ENCODE assay signal across 10 cellular contexts in genomic region chr1:8343464-8344001, GRCh38. TPM values are rescaled to one million over a fixed set of nuclear protein-coding genes. Genes with fewer than 3 reads are reported as not detected.
DNase-seq lines count a peak whose midpoint lies in the region; ATAC-seq, FAIRE-seq and TF ChIP-seq lines count a peak whose summit lies in the region.
"Had no signal": no experiment of that assay in that cellular context is flagged by ENCODE, and none has a peak within 500 bp of the region (broad histone marks: within the 10 kb centered on the region; RNA-seq: fewer than 3 reads in every experiment).

No MANE protein-coding gene starts in this region.

- peak overlapping the region; percentile 53 for H3K27ac Mint-ChIP-seq in astrocyte (ENCODE audit: unreplicated experiment)
- H3K27ac Mint-ChIP-seq in stimulated activated effector memory CD8-positive, alpha-beta T cell treated with anti-CD3 and anti-CD28 coated beads, Interleukin-12 subunit alpha, Interleukin-12 subunit beta, amount 100 ng/mL, for 72 hours = no peak overlapping the region
- H3K27ac Mint-ChIP-seq: activated B cell treated with CpG ODN at 0.5 μM for 24 hours had no signal

- H3K4me1 Mint-ChIP-seq in astrocyte (ENCODE audit: low read depth, unreplicated experiment) = peaks cover 12% of the 10 kb centered on the region
- H3K4me1 Mint-ChIP-seq in stimulated activated effector memory CD8-positive, alpha-beta T cell treated with anti-CD3 and anti-CD28 coated beads, Interleukin-12 subunit alpha, Interleukin-12 subunit beta, amount 100 ng/mL, for 72 hours = no peaks in the 10 kb centered on the region
- H3K4me1 Mint-ChIP-seq: activated B cell treated with CpG ODN at 0.5 μM for 24 hours had no signal

- peaks cover 12% of the 10 kb centered on the region for H3K4me1 ChIP-seq in GM23248 (ENCODE audit: insufficient read depth)
- peaks cover 14% of the 10 kb centered on the region for H3K4me1 ChIP-seq in astrocyte (ENCODE audit: insufficient read depth, low read length)
- H3K4me1 ChIP-seq in right cardiac atrium (ENCODE audit: control insufficient read depth, insufficient read depth, low read length) = no peaks in the 10 kb centered on the region

- H4K20me1 ChIP-seq in GM23248 (ENCODE audit: insufficient read depth) = no peaks in the 10 kb centered on the region
- no peaks in the 10 kb centered on the region for H4K20me1 ChIP-seq in astrocyte (ENCODE audit: insufficient read depth, low read length)

- H3K4me3 ChIP-seq in GM23248 = peak overlapping the region; percentile 58
- peak overlapping the region; percentile 40 for H3K4me3 ChIP-seq in astrocyte (ENCODE audit: insufficient read depth, low read depth, low read length)
- H3K4me3 ChIP-seq in right cardiac atrium (ENCODE audit: low read length) = no peak overlapping the region
- H3K4me3 ChIP-seq in skeletal muscle cell (ENCODE audit: low read depth, low read length) = no peak overlapping the region
- H3K4me3 ChIP-seq: GM12878 had no signal

- H3K9me3 Mint-ChIP-seq in astrocyte (ENCODE audit: unreplicated experiment) = peaks cover 5% of the 10 kb centered on the region
- no peaks in the 10 kb centered on the region for H3K9me3 Mint-ChIP-seq in stimulated activated effector memory CD8-positive, alpha-beta T cell treated with anti-CD3 and anti-CD28 coated beads, Interleukin-12 subunit alpha, Interleukin-12 subunit beta, amount 100 ng/mL, for 72 hours
- H3K9me3 Mint-ChIP-seq: activated B cell treated with CpG ODN at 0.5 μM for 24 hours had no signal

- H3K4me3 Mint-ChIP-seq in astrocyte (ENCODE audit: unreplicated experiment) = peak overlapping the region; percentile 20
- H3K4me3 Mint-ChIP-seq in stimulated activated effector memory CD8-positive, alpha-beta T cell treated with anti-CD3 and anti-CD28 coated beads, Interleukin-12 subunit alpha, Interleukin-12 subunit beta, amount 100 ng/mL, for 72 hours = no peak overlapping the region
- H3K4me3 Mint-ChIP-seq: activated B cell treated with CpG ODN at 0.5 μM for 24 hours had no signal

- H2AFZ ChIP-seq in GM23248 (peak overlapping the region; percentile 74), astrocyte (ENCODE audit: low read depth, low read length) (peak overlapping the region; percentile 70)

- H3K27ac ChIP-seq in GM23248 (peak overlapping the region; percentile 51), astrocyte (ENCODE audit: low read depth, low read length) (peak overlapping the region; percentile 77), right cardiac atrium (ENCODE audit: low read length) (no peak overlapping the region)

- peak; percentile 70 for FAIRE-seq in astrocyte (lab: Jason Lieb, UNC)
- FAIRE-seq: GM12878 had no signal

- H3K4me2 ChIP-seq in GM23248 (ENCODE audit: unreplicated experiment) (peak overlapping the region; percentile 82), astrocyte (ENCODE audit: low read length) (peak overlapping the region; percentile 76)

- H3F3A ChIP-seq in GM23248 (ENCODE audit: insufficient read depth) = no peaks in the 10 kb centered on the region

- H3K9me3 ChIP-seq in GM23248 (ENCODE audit: low read depth) = no peaks in the 10 kb centered on the region
- peaks cover 3% of the 10 kb centered on the region for H3K9me3 ChIP-seq in astrocyte (ENCODE audit: insufficient read depth, low read depth, low read length)
- H3K9me3 ChIP-seq in right cardiac atrium (ENCODE audit: control insufficient read depth, low read length) = no peaks in the 10 kb centered on the region

- no peaks in the 10 kb centered on the region for H3K79me2 ChIP-seq in GM23248 (ENCODE audit: insufficient read depth)
- no peaks in the 10 kb centered on the region for H3K79me2 ChIP-seq in astrocyte (ENCODE audit: insufficient read depth, low read length)

- no peaks in the 10 kb centered on the region for H3K9me2 ChIP-seq in GM23248 (ENCODE audit: insufficient read depth)

- H3K27me3 Mint-ChIP-seq in astrocyte (ENCODE audit: low read depth, unreplicated experiment) = no peaks in the 10 kb centered on the region
- H3K27me3 Mint-ChIP-seq: activated B cell treated with CpG ODN at 0.5 μM for 24 hours had no signal

- in situ Hi-C loops in GM23248 (cut with MboI) = no loop called here

- ATAC-seq in right cardiac atrium (peak; percentile 83 to 90), GM19397 (IDR thresholded peaks at IDR 0.05; ENCODE audit: unreplicated experiment) (no peak)
- no peak for ATAC-seq in stimulated activated effector memory CD8-positive, alpha-beta T cell treated with anti-CD3 and anti-CD28 coated beads, Interleukin-12 subunit alpha, Interleukin-12 subunit beta, amount 100 ng/mL, for 72 hours
- ATAC-seq: GM12878 had no signal

- intact Hi-C loops in right cardiac atrium (cut with DNase I) = no loop called here

- H3K9ac ChIP-seq in GM23248 (peak overlapping the region; percentile 70), astrocyte (ENCODE audit: low read length) (peak overlapping the region; percentile 69)

- DNase-seq in GM23248 (peak; percentile 97), astrocyte (ENCODE audit: low read depth) (peak; percentile 95), right cardiac atrium (peak; percentile 88 to 95 (median 92)), skeletal muscle cell (ENCODE audit: low read depth) (peak; percentile 84), NCI-H748 (lab: John Stamatoyannopoulos, UW; ENCODE audit: unreplicated experiment) (no peak)
- DNase-seq in activated CD8-positive, alpha-beta memory T cell treated with anti-CD3 and anti-CD28 coated beads for 24 hours = no peak
- DNase-seq in stimulated activated effector memory CD8-positive, alpha-beta T cell treated with anti-CD3 and anti-CD28 coated beads, Interleukin-12 subunit alpha, Interleukin-12 subunit beta, amount 100 ng/mL, for 72 hours (ENCODE audit: low spot score in 2 of 2) = no peak
- DNase-seq: activated B cell treated with CpG ODN at 0.5 μM for 24 hours had no signal

- no peak for TF ChIP-seq CTCF in astrocyte (IDR thresholded peaks at IDR 0.05; ENCODE audit: insufficient read depth, low read depth, low read length)

- H3K27me3 ChIP-seq in GM23248 (replicated peaks; ENCODE audit: insufficient read depth) (no peaks in the 10 kb centered on the region), astrocyte (ENCODE audit: insufficient read depth, low read length) (peaks cover 4% of the 10 kb centered on the region), right cardiac atrium (ENCODE audit: control insufficient read depth, insufficient read depth) (no peaks in the 10 kb centered on the region)

- H3K36me3 ChIP-seq in GM23248 (ENCODE audit: low read depth) (no peaks in the 10 kb centered on the region), astrocyte (ENCODE audit: insufficient read depth, low read length) (no peaks in the 10 kb centered on the region)

- WGBS in GM23248 (ENCODE audit: low coverage in 1 of 2, low lambda C conversion rate in 2 of 2, missing lambda C conversion rate in 2 of 2), 2 experiments = 1% methylated on average over 32 of the region's 32 CpGs
- WGBS in right cardiac atrium = 51% methylated on average over 32 of the region's 32 CpGs

- H3K36me3 Mint-ChIP-seq in astrocyte (ENCODE audit: low read depth, unreplicated experiment) = peaks cover 5% of the 10 kb centered on the region
- H3K36me3 Mint-ChIP-seq in stimulated activated effector memory CD8-positive, alpha-beta T cell treated with anti-CD3 and anti-CD28 coated beads, Interleukin-12 subunit alpha, Interleukin-12 subunit beta, amount 100 ng/mL, for 72 hours = no peaks in the 10 kb centered on the region

RNA-seq across cellular contexts. Expression of gene SLC45A1, which starts 25.6 kb away (rescaled TPM):
- 0.25 and 0.97 TPM in 2 replicates for total RNA-seq in GM23248 (2014; rRNA removed; shearing (Covaris generic))
- 1.9 and 3.3 TPM in 2 replicates for polyA plus RNA-seq in GM23248 (2016; fragmentation: Nextera tagmentation; extraction: Ambion mirVana)
- total RNA-seq in astrocyte = 0.95 and 1.0 TPM in 2 replicates
- 1 to 10 TPM; 2.1 to 3.5 (median 2.8) TPM for total RNA-seq in right cardiac atrium
- 2.5 TPM for polyA plus RNA-seq in right cardiac atrium

Comparison
In these comparisons a context has a peak if more than half of its experiments do, and no peak if none do; other contexts are left out.
1. DNase-seq: peak in GM23248 (single experiment), astrocyte (single experiment), right cardiac atrium (3 of 3) and skeletal muscle cell (single experiment); none in activated CD8-positive, alpha-beta memory T cell treated with anti-CD3 and anti-CD28 coated beads for 24 hours (single experiment), NCI-H748 (single experiment) and stimulated activated effector memory CD8-positive, alpha-beta T cell treated with anti-CD3 and anti-CD28 coated beads, Interleukin-12 subunit alpha, Interleukin-12 subunit beta, amount 100 ng/mL, for 72 hours (0 of 2).
2. H3K4me3 ChIP-seq: peak in GM23248 (single experiment) and astrocyte (single experiment); none in right cardiac atrium (single experiment) and skeletal muscle cell (single experiment).
3. ATAC-seq: peak in right cardiac atrium (2 of 2); none in GM19397 (single experiment) and stimulated activated effector memory CD8-positive, alpha-beta T cell treated with anti-CD3 and anti-CD28 coated beads, Interleukin-12 subunit alpha, Interleukin-12 subunit beta, amount 100 ng/mL, for 72 hours (single experiment).